26 cellular contexts compared by ENCODE assay signal in the genomic region with DNA sequence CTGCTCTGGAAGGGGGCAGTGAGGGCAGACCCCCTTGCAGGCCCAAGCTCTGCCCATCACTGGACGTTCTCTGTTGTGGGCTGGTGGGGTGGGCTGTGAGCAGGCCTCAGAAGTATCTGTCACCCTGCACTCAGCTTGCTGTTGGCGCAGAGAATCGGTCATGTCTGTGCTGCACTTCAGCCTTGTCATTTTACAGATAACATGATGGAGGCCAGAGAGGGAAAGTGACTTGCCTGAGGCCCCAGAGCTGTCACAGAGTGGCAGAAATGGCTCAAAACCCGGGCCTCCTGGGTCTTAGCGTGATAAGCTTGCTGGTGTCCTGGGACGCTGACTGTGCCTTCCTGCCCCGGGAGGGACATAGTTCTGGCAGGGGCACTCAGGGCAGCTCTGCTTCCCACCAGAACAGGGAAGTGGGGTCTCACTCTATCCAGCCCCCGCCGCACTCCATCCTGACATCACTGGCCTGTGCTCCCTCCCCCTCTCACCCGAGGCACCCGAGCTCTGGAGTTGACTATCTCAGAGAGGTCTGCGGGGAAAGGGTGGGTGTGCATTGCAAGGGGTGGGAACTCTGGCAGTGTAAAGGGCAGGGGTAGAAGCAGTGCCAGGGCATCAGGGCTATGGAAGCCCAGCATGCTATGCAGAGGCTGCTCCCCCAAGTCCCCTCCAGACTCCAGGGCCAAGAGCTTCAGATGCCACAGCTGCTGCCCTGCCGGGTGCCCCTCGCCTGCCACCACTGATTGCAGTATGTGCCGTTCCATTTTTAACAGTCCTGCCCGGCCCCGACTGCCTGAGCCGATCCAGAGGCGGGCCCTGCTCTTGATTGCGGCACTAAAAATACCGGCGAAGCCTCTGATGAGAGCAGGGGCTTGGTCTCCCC.
"Had no signal": no experiment of that assay in that cellular context is flagged by ENCODE, and none has a peak within 500 bp of the region (broad histone marks: within the 10 kb centered on the region; RNA-seq: fewer than 3 reads in every experiment).

No MANE protein-coding gene starts in this region.

- H3K4me1 ChIP-seq: adrenal gland, ascending aorta, esophagus squamous epithelium, gastrocnemius medialis had no signal

- H3K4me1 Mint-ChIP-seq: activated B cell treated with CpG ODN at 0.5 μM for 24 hours; activated CD4-positive, alpha-beta T cell treated with anti-CD3 and anti-CD28 coated beads for 36 hours; activated T-helper 17 cell treated with anti-CD3 and anti-CD28 coated beads, Interleukin-2, amount 50 U/mL, for 72 hours; naive B cell; T-helper 17 cell had no signal

- DNase-seq: activated B cell treated with CpG ODN at 0.5 μM for 24 hours; activated CD4-positive, alpha-beta T cell treated with anti-CD3 and anti-CD28 coated beads for 36 hours; activated CD4-positive, alpha-beta T cell treated with anti-CD3 and anti-CD28 coated beads, Interleukin-2, amount 50 U/mL, for 4 hours; activated CD8-positive, alpha-beta memory T cell treated with anti-CD3 and anti-CD28 coated beads for 24 hours; activated CD8-positive, alpha-beta memory T cell treated with anti-CD3 and anti-CD28 coated beads, Interleukin-2, amount 50 U/mL, for 4 hours; activated naive CD4-positive, alpha-beta T cell; activated T-cell treated with anti-CD3 and anti-CD28 coated beads, Interleukin-2, amount 50 U/mL, for 24 hours; adrenal gland; brain microvascular endothelial cell; endodermal cell; esophagus squamous epithelium; gastrocnemius medialis; islet precursor cell; mesenchymal stem cell; naive B cell; occipital lobe; stimulated activated CD4-positive, alpha-beta T cell treated with anti-CD3 and anti-CD28 coated beads, Interleukin-12 subunit alpha, Interleukin-12 subunit beta, amount 100 ng/mL, for 4 hours; substantia nigra; SW 1271; T-helper 17 cell; tibial artery had no signal

- H3K27ac ChIP-seq: ascending aorta, brain microvascular endothelial cell, coronary artery, esophagus squamous epithelium, gastrocnemius medialis, tibial artery had no signal

- H3K27ac Mint-ChIP-seq: activated B cell treated with CpG ODN at 0.5 μM for 24 hours; activated CD4-positive, alpha-beta T cell treated with anti-CD3 and anti-CD28 coated beads for 36 hours; activated naive CD8-positive, alpha-beta T cell; activated T-cell treated with anti-CD3 and anti-CD28 coated beads, Interleukin-2, amount 50 U/mL, for 24 hours; activated T-helper 17 cell treated with anti-CD3 and anti-CD28 coated beads, Interleukin-2, amount 50 U/mL, for 72 hours; endodermal cell; stimulated activated naive CD8-positive, alpha-beta T cell treated with anti-CD3 and anti-CD28 coated beads, Interleukin-15, Interleukin-2, amounts not matched to agents 100 ng/mL and 50 ng/mL, for 24 hours; T-helper 17 cell had no signal

- H3K36me3 Mint-ChIP-seq: activated naive CD8-positive, alpha-beta T cell; naive B cell had no signal

- H3K9me3 Mint-ChIP-seq: activated B cell treated with CpG ODN at 0.5 μM for 24 hours; activated T-cell treated with anti-CD3 and anti-CD28 coated beads, Interleukin-2, amount 50 U/mL, for 24 hours; activated T-helper 17 cell treated with anti-CD3 and anti-CD28 coated beads, Interleukin-2, amount 50 U/mL, for 72 hours; endodermal cell; stimulated activated naive CD8-positive, alpha-beta T cell treated with anti-CD3 and anti-CD28 coated beads, Interleukin-15, Interleukin-2, amounts not matched to agents 100 ng/mL and 50 ng/mL, for 24 hours had no signal

- ATAC-seq: activated CD4-positive, alpha-beta T cell treated with anti-CD3 and anti-CD28 coated beads for 36 hours; activated T-helper 17 cell treated with anti-CD3 and anti-CD28 coated beads, Interleukin-2, amount 50 U/mL, for 72 hours; gastrocnemius medialis; T-helper 17 cell had no signal

- H3K27me3 ChIP-seq: adrenal gland, ascending aorta, gastrocnemius medialis had no signal

- H3K9me3 ChIP-seq: adrenal gland, gastrocnemius medialis had no signal

- H3K4me3 Mint-ChIP-seq: activated B cell treated with CpG ODN at 0.5 μM for 24 hours; activated CD4-positive, alpha-beta T cell treated with anti-CD3 and anti-CD28 coated beads for 36 hours; activated naive CD8-positive, alpha-beta T cell; activated T-cell treated with anti-CD3 and anti-CD28 coated beads, Interleukin-2, amount 50 U/mL, for 24 hours; activated T-helper 17 cell treated with anti-CD3 and anti-CD28 coated beads, Interleukin-2, amount 50 U/mL, for 72 hours; endodermal cell; naive B cell; stimulated activated naive CD8-positive, alpha-beta T cell treated with anti-CD3 and anti-CD28 coated beads, Interleukin-15, Interleukin-2, amounts not matched to agents 100 ng/mL and 50 ng/mL, for 24 hours had no signal

- H3K36me3 ChIP-seq: adrenal gland, ascending aorta, brain microvascular endothelial cell, esophagus squamous epithelium, gastrocnemius medialis, tibial artery had no signal

- H3K4me3 ChIP-seq: adrenal gland, ascending aorta, coronary artery, esophagus squamous epithelium, gastrocnemius medialis, tibial artery had no signal
